29 cellular contexts compared by ENCODE assay signal in genomic region chr16:17519041-17519440, GRCh38. TPM values are rescaled to one million over a fixed set of nuclear protein-coding genes. Genes with fewer than 3 reads are reported as not detected.
DNase-seq lines count a peak whose midpoint lies in the region; ATAC-seq, FAIRE-seq and TF ChIP-seq lines count a peak whose summit lies in the region.
"Had no signal": no experiment of that assay in that cellular context is flagged by ENCODE, and none has a peak within 500 bp of the region (broad histone marks: within the 10 kb centered on the region; RNA-seq: fewer than 3 reads in every experiment).

No MANE protein-coding gene starts in this region.

- no peak overlapping the region for H3K56ac ChIP-seq in mesendoderm (ENCODE audit: low read length)

- H3K27ac ChIP-seq in ACC112 (ENCODE audit: low read depth, low read length), result peak overlapping the region; percentile 84
- H3K27ac ChIP-seq in small intestine (ENCODE audit: low read depth in 1 of 2, low read length in 1 of 2), result no peak overlapping the region
- no peak overlapping the region for H3K27ac ChIP-seq in mesendoderm (ENCODE audit: low read depth, low read length)
- H3K27ac ChIP-seq: BLaER1, colonic mucosa, heart right ventricle, KMS-11, tibial nerve had no signal

- H3K79me2 ChIP-seq in ACC112 (ENCODE audit: control insufficient read depth, insufficient read depth, low read length, unreplicated experiment) (no peaks in the 10 kb centered on the region), mesendoderm (ENCODE audit: control insufficient read depth, insufficient read depth, low read length) (no peaks in the 10 kb centered on the region)

- no peak overlapping the region for H2BK5ac ChIP-seq in mesendoderm (ENCODE audit: low read length)

- CTCF ChIA-PET in MCF 10A (lab: Yijun Ruan, JAX), result no interaction called here

- H3K9me3 ChIP-seq in small intestine (ENCODE audit: control insufficient read depth, low read depth), result no peaks in the 10 kb centered on the region
- H3K9me3 ChIP-seq: BLaER1, Caco-2, colonic mucosa, heart right ventricle, tibial nerve had no signal

- H3K36me3 ChIP-seq in ACC112 (ENCODE audit: insufficient read depth, low read length) (no peaks in the 10 kb centered on the region), small intestine (ENCODE audit: control insufficient read depth in 2 of 2, insufficient read depth in 2 of 2, low read length in 2 of 2) (no peaks in the 10 kb centered on the region), mesendoderm (ENCODE audit: control insufficient read depth, insufficient read depth, low read length) (no peaks in the 10 kb centered on the region)
- H3K36me3 ChIP-seq: BLaER1, colonic mucosa, heart right ventricle, tibial nerve had no signal

- no peak for FAIRE-seq in small intestine (lab: Jason Lieb, UNC)
- FAIRE-seq: GM12892, H54, HTR-8/SVneo had no signal

- DNase-seq in HCEC 1CT (peak; percentile 11), amniotic stem cell (lab: John Stamatoyannopoulos, UW) (peak; percentile 16), kidney tubule cell (ENCODE audit: low spot score) (peak; percentile 22), small intestine (no peak), mesendoderm (no peak), MCF 10A (ENCODE audit: unreplicated experiment) (no peak)
- DNase-seq: 8988T; activated CD8-positive, alpha-beta T cell treated with anti-CD3 and anti-CD28 coated beads, Interleukin-2, amount 10 ng/mL, durations not matched to agents 7 days and 5 days; activated gamma-delta T cell; Caco-2; colonic mucosa; DMS79 treated with DMSO at 0.1 percent for 48 hours; heart right ventricle; naive B cell; NCI-H187; NCI-H2171 treated with DMSO at 0.1 percent for 48 hours; NCI-H524; SIG-M5; stimulated activated CD4-positive, alpha-beta T cell treated with anti-CD3 and anti-CD28 coated beads, Interleukin-12 subunit alpha, Interleukin-12 subunit beta, amount 100 ng/mL, for 4 hours; stimulated activated naive CD4-positive, alpha-beta T cell treated with Interleukin-2 at 50 U/mL for 16 hours; T-helper 1 cell had no signal

- H3K4ac ChIP-seq in mesendoderm (ENCODE audit: low read depth, low read length), result no peak overlapping the region

- H4K8ac ChIP-seq in mesendoderm (ENCODE audit: low read depth, low read length), result no peak overlapping the region

- intact Hi-C loops in MCF 10A (cut with micrococcal nuclease), result no loop called here

- no peak overlapping the region for H3K23ac ChIP-seq in mesendoderm (ENCODE audit: low read length)

- H3K18ac ChIP-seq in mesendoderm (ENCODE audit: low read length), result no peak overlapping the region

- POLR2A ChIA-PET in MCF 10A (lab: Yijun Ruan, JAX), result no interaction called here

- 17 to 46% (median 24%) methylated on average over 2 of the region's 2 CpGs for WGBS in small intestine, 3 donors
- no CpG with 5 or more reads among the region's 2 CpGs for WGBS in mesendoderm (ENCODE audit: extremely low coverage, insufficient coverage, low lambda C conversion rate)

- no peaks in the 10 kb centered on the region for H3K79me1 ChIP-seq in mesendoderm (ENCODE audit: low read length)

- no peak overlapping the region for H2BK120ac ChIP-seq in mesendoderm (ENCODE audit: low read depth, low read length)

- H3K9me3 Mint-ChIP-seq in MCF 10A (ENCODE audit: unreplicated experiment), result peaks cover 45% of the 10 kb centered on the region
- H3K9me3 Mint-ChIP-seq: naive B cell had no signal

- no peaks in the 10 kb centered on the region for H3K36me3 Mint-ChIP-seq in MCF 10A (ENCODE audit: insufficient read depth, unreplicated experiment)

- no peak overlapping the region for H2AFZ ChIP-seq in ACC112 (ENCODE audit: low read length, unreplicated experiment)

- H3K4me2 ChIP-seq in mesendoderm (ENCODE audit: low read length), result no peak overlapping the region
- H3K4me2 ChIP-seq: BLaER1, KMS-11 had no signal

- no peak overlapping the region for H3K27ac Mint-ChIP-seq in MCF 10A (ENCODE audit: low read depth, unreplicated experiment)
- H3K27ac Mint-ChIP-seq: activated CD8-positive, alpha-beta T cell treated with anti-CD3 and anti-CD28 coated beads, Interleukin-2, amount 10 ng/mL, durations not matched to agents 7 days and 5 days; naive B cell had no signal

- ATAC-seq in HG03520 (IDR thresholded peaks at IDR 0.05; ENCODE audit: unreplicated experiment), result no peak
- ATAC-seq: activated CD8-positive, alpha-beta T cell treated with anti-CD3 and anti-CD28 coated beads, Interleukin-2, amount 10 ng/mL, durations not matched to agents 7 days and 5 days; heart right ventricle had no signal

- H2AK5ac ChIP-seq in mesendoderm (ENCODE audit: low read length), result no peak overlapping the region

- H3K4me3 Mint-ChIP-seq in MCF 10A (ENCODE audit: unreplicated experiment), result no peak overlapping the region
- H3K4me3 Mint-ChIP-seq: activated CD8-positive, alpha-beta T cell treated with anti-CD3 and anti-CD28 coated beads, Interleukin-2, amount 10 ng/mL, durations not matched to agents 7 days and 5 days; naive B cell had no signal

- TF ChIP-seq CTCF in MCF 10A (IDR thresholded peaks at IDR 0.05; ENCODE audit: unreplicated experiment), result no peak

- BruUV-seq in MCF 10A (replicated peaks; lab: Mats Ljungman, UMichigan), result no TSS peak

- H3K4me1 Mint-ChIP-seq in MCF 10A (ENCODE audit: insufficient read depth, unreplicated experiment), result no peaks in the 10 kb centered on the region
- H3K4me1 Mint-ChIP-seq: naive B cell had no signal

- no peak overlapping the region for H2BK15ac ChIP-seq in mesendoderm (replicated peaks; ENCODE audit: low read depth)

- H3K4me3 ChIP-seq in ACC112 (ENCODE audit: low read depth, low read length) (peak overlapping the region; percentile 14; the same call in 1 of the 2 replicates), small intestine (ENCODE audit: low read depth in 1 of 2, low read length in 2 of 2) (no peak overlapping the region), mesendoderm (ENCODE audit: low read length) (no peak overlapping the region)
- H3K4me3 ChIP-seq: BLaER1, colonic mucosa, heart right ventricle, tibial nerve had no signal

- H3K27me3 ChIP-seq in ACC112 (ENCODE audit: insufficient read depth, low read length) (no peaks in the 10 kb centered on the region), small intestine (ENCODE audit: control insufficient read depth in 2 of 2, insufficient read depth in 2 of 2, low read length in 2 of 2) (no peaks in the 10 kb centered on the region), mesendoderm (ENCODE audit: insufficient read depth, low read length, poor library complexity) (no peaks in the 10 kb centered on the region)
- H3K27me3 ChIP-seq: BLaER1, colonic mucosa, tibial nerve had no signal

- peaks cover 54% of the 10 kb centered on the region for H3K4me1 ChIP-seq in ACC112 (ENCODE audit: control insufficient read depth, insufficient read depth, low read length, unreplicated experiment)
- no peaks in the 10 kb centered on the region for H3K4me1 ChIP-seq in small intestine (ENCODE audit: control insufficient read depth in 2 of 2, insufficient read depth in 1 of 2, low read depth in 1 of 2, low read length in 1 of 2)
- no peaks in the 10 kb centered on the region for H3K4me1 ChIP-seq in mesendoderm (ENCODE audit: control insufficient read depth, low read depth, low read length)
- H3K4me1 ChIP-seq: BLaER1, Caco-2, colonic mucosa, heart right ventricle, tibial nerve had no signal

- H3K27me3 Mint-ChIP-seq in MCF 10A (ENCODE audit: insufficient read depth, unreplicated experiment), result no peaks in the 10 kb centered on the region

- H3K9ac ChIP-seq in mesendoderm (ENCODE audit: low read length), result no peak overlapping the region
- H3K9ac ChIP-seq: BLaER1, KMS-11 had no signal

- no peak overlapping the region for H4K5ac ChIP-seq in mesendoderm (ENCODE audit: low read length)

RNA-seq across cellular contexts. Expression of gene XYLT1, which starts 48.3 kb away (rescaled TPM):
- polyA plus RNA-seq in small intestine, result 1 to 10 TPM; 1.9 to 5.8 (median 2.5) TPM
- polyA plus RNA-seq in mesendoderm (2013, experiment 1 of 2), result 7.2 TPM
- polyA plus RNA-seq in mesendoderm (2013, experiment 2 of 2), result 6.8 TPM
- total RNA-seq in MCF 10A (2022), result not detected in 2 replicates

Comparison
In these comparisons a context has a peak if more than half of its experiments do, and no peak if none do; other contexts are left out.
1. DNase-seq: peak in HCEC 1CT (single experiment), amniotic stem cell (single experiment) and kidney tubule cell (single experiment); none in small intestine (single experiment), mesendoderm (single experiment) and MCF 10A (single experiment).